ENCODE assay signal across 22 cellular contexts in the genomic region with DNA sequence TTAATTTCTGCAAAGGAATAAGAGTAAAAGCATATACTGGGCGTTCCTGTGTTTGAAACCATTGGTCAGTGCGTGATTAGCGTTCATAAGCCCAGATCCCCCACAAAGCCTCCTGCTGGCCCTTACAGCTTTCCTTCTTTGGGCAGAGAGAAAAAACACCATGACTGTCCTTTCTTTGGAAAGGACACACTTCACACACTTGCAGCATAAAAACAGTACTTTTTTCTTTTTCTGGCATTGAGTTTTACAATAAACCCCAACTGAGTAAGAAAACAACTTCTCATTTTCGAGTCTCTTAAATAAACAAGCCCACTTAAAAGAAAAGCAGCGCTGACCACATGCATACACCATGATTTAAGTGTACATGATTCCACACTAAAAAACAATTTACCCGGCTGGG. TPM values are rescaled to one million over a fixed set of nuclear protein-coding genes. Genes with fewer than 3 reads are reported as not detected.
A peak's percentile ranks its signal among the peaks of the same experiment; 100 is the strongest.
DNase-seq lines count a peak whose midpoint lies in the region; ATAC-seq and TF ChIP-seq lines count a peak whose summit lies in the region.
"Had no signal": no experiment of that assay in that cellular context is flagged by ENCODE, and none has a peak within 500 bp of the region (broad histone marks: within the 10 kb centered on the region; RNA-seq: fewer than 3 reads in every experiment).

No MANE protein-coding gene starts in this region.

- WGBS in neuronal stem cell (ENCODE audit: extremely low coverage in 2 of 2, insufficient read length in 2 of 2, insufficient replicate concordance in 1 of 2), 2 donors = no CpG with 5 or more reads among the region's 6 CpGs

- no peak overlapping the region for H2AFZ ChIP-seq in neuronal stem cell (ENCODE audit: low read length)

- H3K4me3 ChIP-seq in neuronal stem cell (ENCODE audit: low read length in 2 of 2) (no peak overlapping the region), coronary artery (no peak overlapping the region)
- H3K4me3 ChIP-seq: SJSA1 had no signal

- H3K36me3 Mint-ChIP-seq in osteocyte (ENCODE audit: unreplicated experiment) = peaks cover 5% of the 10 kb centered on the region
- H3K36me3 Mint-ChIP-seq: CD8-positive, alpha-beta T cell had no signal

- H3K27ac ChIP-seq in neuronal stem cell (replicated peaks; ENCODE audit: low read length) (no peak overlapping the region), coronary artery (no peak overlapping the region)
- H3K27ac ChIP-seq: 22Rv1, SJSA1 had no signal

- H3K18ac ChIP-seq in neuronal stem cell (ENCODE audit: low read length) = no peak overlapping the region

- H2AK5ac ChIP-seq in neuronal stem cell (ENCODE audit: low read depth, low read length) = no peak overlapping the region

- H3K14ac ChIP-seq in neuronal stem cell (ENCODE audit: low read length) = no peak overlapping the region

- no peaks in the 10 kb centered on the region for H3K27me3 ChIP-seq in neuronal stem cell (ENCODE audit: control insufficient read depth in 3 of 3, insufficient read depth in 3 of 3, low read depth in 1 of 3, low read length in 3 of 3)
- H3K27me3 ChIP-seq: SJSA1 had no signal

- peaks cover 2 to 8% of the 10 kb centered on the region in 2 donors for H3K4me1 ChIP-seq in neuronal stem cell (ENCODE audit: control insufficient read depth in 2 of 2, insufficient read depth in 1 of 2, low read depth in 1 of 2, low read length in 2 of 2)

- H3K27me3 Mint-ChIP-seq in osteocyte (ENCODE audit: unreplicated experiment) = peaks cover 4% of the 10 kb centered on the region

- H2BK5ac ChIP-seq in neuronal stem cell (ENCODE audit: low read length) = no peak overlapping the region

- H3K4me1 Mint-ChIP-seq in osteocyte (ENCODE audit: unreplicated experiment) = peaks cover 12% of the 10 kb centered on the region

- no peak overlapping the region for H4K91ac ChIP-seq in neuronal stem cell (ENCODE audit: low read depth, low read length, poor library complexity)

- H3K4me3 Mint-ChIP-seq in osteocyte (ENCODE audit: unreplicated experiment) = no peak overlapping the region
- H3K4me3 Mint-ChIP-seq: CD8-positive, alpha-beta T cell; IgD-negative memory B cell had no signal

- no peak for TF ChIP-seq CTCF in osteocyte (IDR thresholded peaks at IDR 0.05)
- TF ChIP-seq CTCF in coronary artery (IDR thresholded peaks at IDR 0.05) = no peak

- H3K9ac ChIP-seq in neuronal stem cell (ENCODE audit: low read depth, low read length, poor library complexity) = no peak overlapping the region

- H3K9me3 ChIP-seq in neuronal stem cell (replicated peaks in 1 of 2; ENCODE audit: control insufficient read depth in 2 of 2, insufficient read depth in 1 of 2, low read depth in 1 of 2, low read length in 2 of 2) = no peaks in the 10 kb centered on the region
- H3K9me3 ChIP-seq: SJSA1 had no signal

- H3K36me3 ChIP-seq in neuronal stem cell (replicated peaks in 1 of 2; ENCODE audit: control insufficient read depth in 2 of 2, insufficient read depth in 2 of 2, low read length in 2 of 2) = no peaks in the 10 kb centered on the region

- H3K27ac Mint-ChIP-seq in osteocyte (ENCODE audit: unreplicated experiment) = peak overlapping the region; percentile 20
- H3K27ac Mint-ChIP-seq: CD8-positive, alpha-beta T cell; IgD-negative memory B cell had no signal

- H3K79me1 ChIP-seq in neuronal stem cell (ENCODE audit: low read depth, low read length) = no peaks in the 10 kb centered on the region

- H3K23ac ChIP-seq in neuronal stem cell (ENCODE audit: low read depth, low read length, poor library complexity) = no peak overlapping the region

- no peak overlapping the region for H2BK15ac ChIP-seq in neuronal stem cell (ENCODE audit: low read length)

- H3K4me2 ChIP-seq in neuronal stem cell (ENCODE audit: insufficient read depth, low read length, poor library complexity, severe bottlenecking) = no peak overlapping the region

- DNase-seq in NCI-H82 (lab: John Stamatoyannopoulos, UW) = peak; percentile 57
- no peak for DNase-seq in NCI-H82 treated with DMSO at 0.1 percent for 48 hours (lab: John Stamatoyannopoulos, UW; ENCODE audit: unreplicated experiment)
- DNase-seq in brain pericyte (ENCODE audit: low read depth, low spot score) = peak; percentile 75
- no peak for DNase-seq in osteocyte (ENCODE audit: extremely low spot score, unreplicated experiment)
- DNase-seq in neuronal stem cell (ENCODE audit: low spot score) = no peak
- no peak for DNase-seq in coronary artery (ENCODE audit: low spot score)
- DNase-seq: C1 segment of cervical spinal cord; CD8-positive, alpha-beta T cell; DMS153; MV-4-11; NCI-H1105 treated with DMSO at 0.1 percent for 48 hours; NCI-H1694; NCI-H2081 treated with DMSO at 0.1 percent for 48 hours; NCI-H2171 treated with DMSO at 0.1 percent for 48 hours; NCI-H524 treated with DMSO at 0.1 percent for 48 hours; OCI-M1 had no signal

- H2BK120ac ChIP-seq in neuronal stem cell (ENCODE audit: low read depth, low read length) = no peak overlapping the region

- no peak overlapping the region for H4K8ac ChIP-seq in neuronal stem cell (ENCODE audit: low read depth, low read length)

- H2BK12ac ChIP-seq in neuronal stem cell (ENCODE audit: low read length) = no peak overlapping the region

- H3K4ac ChIP-seq in neuronal stem cell (ENCODE audit: low read length) = no peak overlapping the region

- ATAC-seq in HG02981 (IDR thresholded peaks at IDR 0.05; ENCODE audit: unreplicated experiment) (no peak), GM18861 (IDR thresholded peaks at IDR 0.05; ENCODE audit: unreplicated experiment) (no peak)
- ATAC-seq: CD8-positive, alpha-beta T cell; Right ventricle myocardium inferior had no signal

- no peaks in the 10 kb centered on the region for H3K9me3 Mint-ChIP-seq in osteocyte (ENCODE audit: unreplicated experiment)
- H3K9me3 Mint-ChIP-seq: CD8-positive, alpha-beta T cell; IgD-negative memory B cell had no signal

RNA-seq across cellular contexts. Expression of gene SMAD9, which starts 35.8 kb away (rescaled TPM):
- 3.6 and 4.6 TPM in 2 replicates for total RNA-seq in osteocyte
- 1.5 TPM for polyA plus RNA-seq in neuronal stem cell (2013, experiment 1 of 2)
- polyA plus RNA-seq in neuronal stem cell (2013, experiment 2 of 2) = 1.6 TPM
- total RNA-seq: CD8-positive, alpha-beta T cell had no signal

Comparison
In these comparisons a context has a peak if more than half of its experiments do, and no peak if none do; other contexts are left out.
1. DNase-seq: peak in NCI-H82 (single experiment) and brain pericyte (single experiment); none in NCI-H82 treated with DMSO at 0.1 percent for 48 hours (single experiment), osteocyte (single experiment), neuronal stem cell (single experiment) and coronary artery (single experiment).